In the genomic region with DNA sequence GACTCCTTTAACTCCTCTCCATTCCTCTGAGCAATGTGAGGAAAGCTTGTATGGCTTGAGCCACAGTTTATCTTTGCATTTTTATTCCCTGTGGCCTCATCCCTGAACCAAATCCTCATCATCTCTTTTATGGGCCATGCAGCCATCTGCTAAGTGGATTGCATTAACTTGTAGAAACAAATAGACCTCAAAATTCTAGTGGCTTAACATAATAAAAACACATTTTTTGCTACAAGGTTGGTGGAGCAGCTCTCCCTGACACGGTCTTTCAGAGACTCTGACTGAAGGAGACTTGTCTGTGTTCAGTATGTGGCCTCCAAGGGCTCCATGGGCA, we compare ENCODE assay signal across 22 cellular contexts.
DNase-seq lines count a peak whose midpoint lies in the region; ATAC-seq and TF ChIP-seq lines count a peak whose summit lies in the region.
"Had no signal": no experiment of that assay in that cellular context is flagged by ENCODE, and none has a peak within 500 bp of the region (broad histone marks: within the 10 kb centered on the region; RNA-seq: fewer than 3 reads in every experiment).

No MANE protein-coding gene starts in this region.

- no peak for TF ChIP-seq POLR2A in lower leg skin (IDR thresholded peaks at IDR 0.05)

- 92 to 100% methylated on average over 1 of the region's 1 CpG for WGBS in lower leg skin, 2 donors

- H3K4me1 Mint-ChIP-seq in mesothelial cell of epicardium: peaks cover 27% of the 10 kb centered on the region

- TF ChIP-seq CTCF in mesothelial cell of epicardium (IDR thresholded peaks at IDR 0.05; ENCODE audit: unreplicated experiment): no peak
- no peak for TF ChIP-seq CTCF in lower leg skin (IDR thresholded peaks at IDR 0.05)

- H3K4me1 ChIP-seq in ACC112 (ENCODE audit: control insufficient read depth, insufficient read depth, low read length, unreplicated experiment): peaks cover 78% of the 10 kb centered on the region
- H3K4me1 ChIP-seq: BLaER1 had no signal

- H3K36me3 Mint-ChIP-seq in mesothelial cell of epicardium: no peaks in the 10 kb centered on the region

- peaks cover 4% of the 10 kb centered on the region for H3K9me3 Mint-ChIP-seq in mesothelial cell of epicardium
- H3K9me3 Mint-ChIP-seq: CD4-positive, alpha-beta T cell had no signal

- peak overlapping the region; percentile 41 for H3K27ac Mint-ChIP-seq in mesothelial cell of epicardium
- H3K27ac Mint-ChIP-seq: CD4-positive, alpha-beta T cell had no signal

- H3K36me3 ChIP-seq in ACC112 (ENCODE audit: insufficient read depth, low read length): peaks cover 19% of the 10 kb centered on the region; the same call in 1 of the 2 replicates
- H3K36me3 ChIP-seq: BLaER1 had no signal

- H3K27ac ChIP-seq in ACC112 (ENCODE audit: low read depth, low read length) (peak overlapping the region; percentile 89), cingulate gyrus (ENCODE audit: low read depth, low read length) (peak overlapping the region; percentile 33)
- H3K27ac ChIP-seq: BLaER1, RWPE1, SK-N-MC had no signal

- no peaks in the 10 kb centered on the region for H3K27me3 Mint-ChIP-seq in mesothelial cell of epicardium (ENCODE audit: low read depth)

- no peaks in the 10 kb centered on the region for H3K27me3 ChIP-seq in ACC112 (ENCODE audit: insufficient read depth, low read length)
- H3K27me3 ChIP-seq: BLaER1 had no signal

- intact Hi-C loops in lower leg skin (cut with DNase I; ENCODE audit: low total_unique reads): no loop called here

- H3K79me2 ChIP-seq in ACC112 (ENCODE audit: control insufficient read depth, insufficient read depth, low read length, unreplicated experiment): peaks cover 79% of the 10 kb centered on the region

- H3K4me3 ChIP-seq in ACC112 (ENCODE audit: low read depth, low read length): peak overlapping the region; percentile 52
- no peak overlapping the region for H3K4me3 ChIP-seq in lower leg skin (ENCODE audit: low read depth, poor library complexity, severe bottlenecking)
- H3K4me3 ChIP-seq: BLaER1, K562, SK-N-MC had no signal

- H2AFZ ChIP-seq in ACC112 (ENCODE audit: low read length, unreplicated experiment): peak overlapping the region; percentile 56

- DNase-seq in DMS79 treated with DMSO at 0.1 percent for 48 hours (lab: John Stamatoyannopoulos, UW) (peak; percentile 49), mesothelial cell of epicardium (ENCODE audit: low spot score in 2 of 2, unreplicated experiment in 2 of 2) (no peak), lower leg skin (ENCODE audit: low spot score in 2 of 2) (no peak)
- DNase-seq: Caco-2; CD4-positive, alpha-beta T cell; DMS 273 treated with DMSO at 0.1 percent for 48 hours; GDM1; NCI-H1092; NCI-H1436; NCI-H187 treated with DMSO at 0.1 percent for 48 hours; NCI-H226; NCI-H774; NK-92 treated with Interleukin-12 subunit alpha and Interleukin-12 subunit beta, amount 100 ng/mL, for 24 hours; SHP77 treated with DMSO at 0.1 percent for 48 hours had no signal

- no peak for ATAC-seq in esophagus mucosa
- ATAC-seq in HG02970 (IDR thresholded peaks at IDR 0.05; ENCODE audit: low FRiP score, unreplicated experiment): no peak

- H3K4me3 Mint-ChIP-seq in mesothelial cell of epicardium: no peak overlapping the region
- H3K4me3 Mint-ChIP-seq: CD4-positive, alpha-beta T cell had no signal
